ENCODE assay signal across 1 cellular context in genomic region chr3:150543531-150543930, GRCh38.
TF ChIP-seq lines count a peak whose summit lies in the region.

No MANE protein-coding gene starts in this region.

TF ChIP-seq in GM23338, 12 proteins besides CTCF, POLR2A, EP300 and RAD21 (continued from another document):
- TF ChIP-seq REST (IDR thresholded peaks at IDR 0.05; ENCODE audit: unreplicated experiment) (no peak), JUNB (IDR thresholded peaks at IDR 0.05; ENCODE audit: unreplicated experiment) (no peak), NANOG (IDR thresholded peaks at IDR 0.05; ENCODE audit: borderline replicate concordance) (no peak), ZNF462 (CRISPR knock-in tag; IDR thresholded peaks at IDR 0.05) (no peak), STAT1 (IDR thresholded peaks at IDR 0.05; ENCODE audit: unreplicated experiment) (no peak), EZH2 (IDR thresholded peaks at IDR 0.05; ENCODE audit: low read depth, unreplicated experiment) (no peak), ETS1 (IDR thresholded peaks at IDR 0.05) (no peak), ZNF331 (CRISPR knock-in tag; IDR thresholded peaks at IDR 0.05; ENCODE audit: low read depth) (no peak), CREB1 (CRISPR knock-in tag; IDR thresholded peaks at IDR 0.05; ENCODE audit: low read depth) (no peak), EZH2phosphoT487 (IDR thresholded peaks at IDR 0.05; ENCODE audit: unreplicated experiment) (no peak)
